7 cellular contexts compared by ENCODE assay signal in the genomic region with DNA sequence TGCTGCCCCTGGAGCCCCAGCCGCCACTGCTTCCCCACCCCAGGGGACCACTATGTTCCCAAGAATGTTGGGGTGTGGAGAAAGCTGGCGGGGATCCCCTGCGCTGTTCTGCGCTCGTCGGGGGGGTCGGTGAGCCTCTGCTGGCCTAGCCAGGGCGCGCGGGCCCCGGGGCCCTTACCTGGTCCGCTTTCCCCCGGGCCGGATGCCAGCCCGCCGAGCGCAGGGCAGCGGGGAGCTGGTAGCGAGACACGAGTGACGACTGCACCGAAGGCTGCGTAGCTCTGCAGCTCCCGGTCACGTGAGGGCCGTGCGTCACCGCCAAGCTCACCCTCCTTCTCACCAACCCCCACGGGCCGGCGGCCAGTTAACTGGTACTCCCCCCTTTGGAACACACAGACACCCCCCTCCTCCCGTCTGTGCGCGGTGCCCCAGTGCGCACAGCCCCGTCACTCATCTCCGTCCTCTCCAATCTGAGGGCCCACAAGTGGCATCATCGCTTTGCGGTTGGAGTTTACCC. TPM values are rescaled to one million over a fixed set of nuclear protein-coding genes. Genes with fewer than 3 reads are reported as not detected.
A peak's percentile ranks its signal among the peaks of the same experiment; 100 is the strongest.
DNase-seq lines count a peak whose midpoint lies in the region; ATAC-seq, FAIRE-seq and TF ChIP-seq lines count a peak whose summit lies in the region.

Gene BEX1, minus strand, starts transcription at position 254 of the 517 bp plus-strand sequence. CDS start 897 bp downstream, outside the sequence.

- H3K79me2 ChIP-seq in keratinocyte (ENCODE audit: control insufficient read depth, insufficient read depth, low read length) = no peaks in the 10 kb centered on the region

- no peak for FAIRE-seq in keratinocyte (lab: Jason Lieb, UNC)

- no peak for TF ChIP-seq CTCF in HL-60 (IDR thresholded peaks at IDR 0.05; ENCODE audit: insufficient read depth, low read length)
- TF ChIP-seq CTCF in MCF 10A (IDR thresholded peaks at IDR 0.05; ENCODE audit: unreplicated experiment) = no peak
- no peak for TF ChIP-seq CTCF in keratinocyte (optimal IDR thresholded peaks at IDR 0.05 in 1 of 3, IDR thresholded peaks at IDR 0.05 in 1 of 3, conservative IDR thresholded peaks at IDR 0.05 in 1 of 3; ENCODE audit: extremely low read depth in 1 of 3, insufficient read depth in 2 of 3, low read length in 3 of 3)

- intact Hi-C loops in MCF 10A (cut with micrococcal nuclease) = no loop called here

- ATAC-seq in GM21447 (IDR thresholded peaks at IDR 0.05; ENCODE audit: unreplicated experiment) = no peak

- peak within 1 kb of the TSS; percentile 40 for H3K4me3 Mint-ChIP-seq in MCF 10A (ENCODE audit: unreplicated experiment)

- H3K9ac ChIP-seq in keratinocyte (ENCODE audit: control insufficient read depth, extremely low read depth, insufficient read depth, low read length) = no peak within 1 kb of the TSS
- no peak within 1 kb of the TSS for H3K9ac ChIP-seq in stomach smooth muscle (ENCODE audit: low read length in 2 of 2)

- CTCF ChIA-PET in MCF 10A (lab: Yijun Ruan, JAX) = no interaction called here

- no peaks in the 10 kb centered on the region for H3K4me1 ChIP-seq in keratinocyte (ENCODE audit: control insufficient read depth, extremely low read depth, insufficient read depth, low read length)
- H3K4me1 ChIP-seq in stomach smooth muscle (ENCODE audit: control insufficient read depth, insufficient read depth, low read length) = no peaks in the 10 kb centered on the region

- dilution Hi-C loops in keratinocyte (cut with MboI; ENCODE audit: extremely low pct_ligation_motif_present, low sequenced_read_pairs) = no loop called here

- POLR2A ChIA-PET in MCF 10A (lab: Yijun Ruan, JAX) = no interaction called here

- no peaks in the 10 kb centered on the region for H3K27me3 ChIP-seq in HL-60 (ENCODE audit: insufficient read depth, poor library complexity, severe bottlenecking)
- H3K27me3 ChIP-seq in keratinocyte (ENCODE audit: control insufficient read depth, extremely low read depth, insufficient read depth, low read length) = no peaks in the 10 kb centered on the region
- no peaks in the 10 kb centered on the region for H3K27me3 ChIP-seq in stomach smooth muscle (ENCODE audit: control insufficient read depth in 1 of 2, insufficient read depth in 2 of 2, low read length in 2 of 2)

- no peaks in the 10 kb centered on the region for H3K4me1 Mint-ChIP-seq in MCF 10A (ENCODE audit: insufficient read depth, unreplicated experiment)

- DNase-seq in HL-60 (ENCODE audit: low read depth in 1 of 2, low spot score in 1 of 2) = peak; percentile 20 to 79
- peak; percentile 61 for DNase-seq in NCI-H510A treated with DMSO at 0.1 percent for 48 hours (lab: John Stamatoyannopoulos, UW)
- DNase-seq in MCF 10A (ENCODE audit: unreplicated experiment) = no peak
- DNase-seq in keratinocyte (ENCODE audit: low read depth, low spot score) = no peak
- no peak for DNase-seq in activated effector memory CD4-positive, alpha-beta T cell treated with anti-CD3 and anti-CD28 coated beads, Interleukin-2, amount 50 U/mL, for 16 hours

- no peaks in the 10 kb centered on the region for H3K36me3 ChIP-seq in keratinocyte (ENCODE audit: control insufficient read depth in 2 of 2, extremely low read depth in 1 of 2, insufficient read depth in 2 of 2, low read length in 2 of 2)
- H3K36me3 ChIP-seq in stomach smooth muscle (ENCODE audit: control insufficient read depth in 2 of 2, insufficient read depth in 2 of 2, low read length in 2 of 2) = no peaks in the 10 kb centered on the region

- H3K4me2 ChIP-seq in keratinocyte (ENCODE audit: control insufficient read depth, extremely low read depth, insufficient read depth, low read depth, low read length) = peak within 1 kb of the TSS; percentile 10

- no peaks in the 10 kb centered on the region for H4K20me1 ChIP-seq in keratinocyte (ENCODE audit: control insufficient read depth, extremely low read depth, insufficient read depth, low read length)

- H3K9me3 ChIP-seq in keratinocyte (ENCODE audit: control insufficient read depth, low read depth, low read length) (no peaks in the 10 kb centered on the region), stomach smooth muscle (ENCODE audit: control insufficient read depth in 2 of 2, low read length in 2 of 2) (no peaks in the 10 kb centered on the region)

- peak within 1 kb of the TSS; percentile 69 for H3K4me3 ChIP-seq in HL-60 (replicated peaks; ENCODE audit: insufficient read depth, low read length)
- peak within 1 kb of the TSS in 1 of 3 experiments; percentile 24 for H3K4me3 ChIP-seq in keratinocyte (ENCODE audit: control insufficient read depth in 2 of 3, extremely low read depth in 1 of 3, insufficient read depth in 2 of 3, low read depth in 1 of 3, low read length in 3 of 3)
- H3K4me3 ChIP-seq in stomach smooth muscle (ENCODE audit: low read length in 2 of 2) = peak within 1 kb of the TSS; percentile 40 to 62

- H3K27ac Mint-ChIP-seq in MCF 10A (ENCODE audit: low read depth, unreplicated experiment) = no peak within 1 kb of the TSS

- H3K36me3 Mint-ChIP-seq in MCF 10A (ENCODE audit: insufficient read depth, unreplicated experiment) = no peaks in the 10 kb centered on the region

- no peaks in the 10 kb centered on the region for H3K9me1 ChIP-seq in keratinocyte (ENCODE audit: control insufficient read depth, extremely low read depth, insufficient read depth, low read length)

- H3K27me3 Mint-ChIP-seq in MCF 10A (ENCODE audit: insufficient read depth, unreplicated experiment) = peaks cover 19% of the 10 kb centered on the region

- peaks cover 8% of the 10 kb centered on the region for H3K9me3 Mint-ChIP-seq in MCF 10A (ENCODE audit: unreplicated experiment)

- BruUV-seq in MCF 10A (replicated peaks; lab: Mats Ljungman, UMichigan) = no TSS peak

- no peak within 1 kb of the TSS for H2AFZ ChIP-seq in keratinocyte (ENCODE audit: control insufficient read depth, low read length)

- H3K27ac ChIP-seq in HL-60 (replicated peaks) = peak within 1 kb of the TSS; percentile 78
- no peak within 1 kb of the TSS for H3K27ac ChIP-seq in keratinocyte (ENCODE audit: control insufficient read depth, insufficient read depth, low read length)
- H3K27ac ChIP-seq in stomach smooth muscle (ENCODE audit: low read length) = no peak within 1 kb of the TSS

RNA-seq across cellular contexts. Expression of gene BEX1, which starts in this region (rescaled TPM):
- total RNA-seq in MCF 10A (2022) = not detected in 2 replicates
- polyA plus RNA-seq in keratinocyte = 2.5 to 24.6 TPM (median 6.4 TPM) in 3 replicates
- polyA plus RNA-seq in keratinocyte (2011; ENCODE audit: low read depth) = 1.7 TPM
- 30.6 and 31.1 TPM in 2 replicates for polyA plus RNA-seq in keratinocyte (2011; cell fraction: cytosol; rRNA removed)
- polyA plus RNA-seq in keratinocyte (2011; cell fraction: nucleus; rRNA removed) = 16.7 and 19.4 TPM in 2 replicates
- polyA plus RNA-seq in keratinocyte (2012; ENCODE audit: low replicate concordance) = 3.3 and 3.7 TPM in 2 replicates
- 1.0 to 2.8 TPM in 2 of 3 replicates, not detected in the other for polyA minus RNA-seq in keratinocyte
- polyA minus RNA-seq in keratinocyte (2011; cell fraction: cytosol; rRNA and poly(A)+ RNA removed) = 8.2 TPM
- polyA minus RNA-seq in keratinocyte (2011; cell fraction: nucleus; rRNA and poly(A)+ RNA removed) = 1.5 and 2.0 TPM in 2 replicates

Comparison
In these comparisons a context has a peak if more than half of its experiments do, and no peak if none do; other contexts are left out.
1. DNase-seq: peak in HL-60 (2 of 2) and NCI-H510A treated with DMSO at 0.1 percent for 48 hours (single experiment); none in MCF 10A (single experiment), keratinocyte (single experiment) and activated effector memory CD4-positive, alpha-beta T cell treated with anti-CD3 and anti-CD28 coated beads, Interleukin-2, amount 50 U/mL, for 16 hours (single experiment).